Comparison of ENCODE assay signal across 26 cellular contexts in genomic region chr7:137084607-137085380, GRCh38.
A peak's percentile ranks its signal among the peaks of the same experiment; 100 is the strongest.
DNase-seq lines count a peak whose midpoint lies in the region; ATAC-seq and TF ChIP-seq lines count a peak whose summit lies in the region.
"Had no signal": no experiment of that assay in that cellular context is flagged by ENCODE, and none has a peak within 500 bp of the region (broad histone marks: within the 10 kb centered on the region; RNA-seq: fewer than 3 reads in every experiment).

No MANE protein-coding gene starts in this region.

- H3K36me3 Mint-ChIP-seq in activated CD8-positive, alpha-beta memory T cell treated with anti-CD3 and anti-CD28 coated beads, Interleukin-2, amount 10 ng/mL, durations not matched to agents 7 days and 5 days: no peaks in the 10 kb centered on the region
- H3K36me3 Mint-ChIP-seq in Caco-2 (ENCODE audit: insufficient read depth, unreplicated experiment): no peaks in the 10 kb centered on the region
- H3K36me3 Mint-ChIP-seq: CD4-positive, alpha-beta memory T cell; memory B cell had no signal

- intact Hi-C loops in Right ventricle myocardium superior (cut with DNase I): loop anchor here (10.0 kb wide), 1 partner anchor 210 kb away; no protein-coding TSS in a partner anchor
- intact Hi-C loops in Right ventricle myocardium inferior (cut with DNase I): loop anchor here (2.0 to 5.0 kb wide), 2 partner anchors 122 to 214 kb away; no protein-coding TSS in a partner anchor
- intact Hi-C loops in heart right ventricle (cut with DNase I): loop anchor here in 4 of 10 donors (5.0 to 10.0 kb wide), 4 partner anchors 92 to 210 kb away; no protein-coding TSS in a partner anchor
- intact Hi-C loops in Caco-2 (cut with micrococcal nuclease; ENCODE audit: unreplicated experiment): no loop called here

- H3K9ac ChIP-seq in adipocyte (ENCODE audit: low read length): no peak overlapping the region

- TF ChIP-seq CTCF in heart right ventricle (IDR thresholded peaks at IDR 0.05): no peak
- TF ChIP-seq CTCF in Caco-2 (IDR thresholded peaks at IDR 0.05; ENCODE audit: insufficient read depth in 1 of 2, low read depth in 1 of 2, low read length in 1 of 2, severe bottlenecking in 1 of 2, unreplicated experiment in 1 of 2): no peak

- H3K27ac Mint-ChIP-seq in activated CD8-positive, alpha-beta memory T cell treated with anti-CD3 and anti-CD28 coated beads, Interleukin-2, amount 10 ng/mL, durations not matched to agents 7 days and 5 days: no peak overlapping the region
- H3K27ac Mint-ChIP-seq in Caco-2 (ENCODE audit: unreplicated experiment): no peak overlapping the region
- H3K27ac Mint-ChIP-seq: activated T-helper 1 cell treated with anti-CD3 and anti-CD28 coated beads, Interleukin-12 subunit alpha, Interleukin-12 subunit beta, Interleukin-2, Interleukin-4 antibody, amounts not matched to agents 30 ng/mL and 10 ng/mL and 1 ng/mL, durations not matched to agents 14 hours and 24 hours and 36 hours; B cell; CD4-positive, alpha-beta memory T cell; H9; memory B cell; T-helper 1 cell treated with Interleukin-12 subunit alpha and Interleukin-12 subunit beta and Interleukin-4 antibody, amounts not matched to agents 30 μg/mL and 1 μg/mL, for 36 hours had no signal

- no peak overlapping the region for H3K4me3 Mint-ChIP-seq in activated CD8-positive, alpha-beta memory T cell treated with anti-CD3 and anti-CD28 coated beads, Interleukin-2, amount 10 ng/mL, durations not matched to agents 7 days and 5 days
- no peak overlapping the region for H3K4me3 Mint-ChIP-seq in Caco-2 (ENCODE audit: unreplicated experiment)
- H3K4me3 Mint-ChIP-seq: activated T-helper 1 cell treated with anti-CD3 and anti-CD28 coated beads, Interleukin-12 subunit alpha, Interleukin-12 subunit beta, Interleukin-2, Interleukin-4 antibody, amounts not matched to agents 30 ng/mL and 10 ng/mL and 1 ng/mL, durations not matched to agents 14 hours and 24 hours and 36 hours; B cell; H9; memory B cell; neural crest cell; T-helper 1 cell treated with Interleukin-12 subunit alpha and Interleukin-12 subunit beta and Interleukin-4 antibody, amounts not matched to agents 30 μg/mL and 1 μg/mL, for 36 hours had no signal

- CTCF ChIA-PET in activated CD8-positive, alpha-beta memory T cell treated with anti-CD3 and anti-CD28 coated beads, Interleukin-2, amount 10 ng/mL, durations not matched to agents 7 days and 5 days (lab: Charles Lee): no interaction called here
- CTCF ChIA-PET in Caco-2 (lab: Charles Lee): no interaction called here

- H3K27me3 Mint-ChIP-seq in activated CD8-positive, alpha-beta memory T cell treated with anti-CD3 and anti-CD28 coated beads, Interleukin-2, amount 10 ng/mL, durations not matched to agents 7 days and 5 days: no peaks in the 10 kb centered on the region
- H3K27me3 Mint-ChIP-seq in Caco-2 (ENCODE audit: insufficient read depth, unreplicated experiment): peaks cover 5% of the 10 kb centered on the region
- H3K27me3 Mint-ChIP-seq: B cell; CD4-positive, alpha-beta memory T cell; memory B cell had no signal

- peaks cover 3% of the 10 kb centered on the region for H3K9me3 Mint-ChIP-seq in activated CD8-positive, alpha-beta memory T cell treated with anti-CD3 and anti-CD28 coated beads, Interleukin-2, amount 10 ng/mL, durations not matched to agents 7 days and 5 days (ENCODE audit: low read depth)
- no peaks in the 10 kb centered on the region for H3K9me3 Mint-ChIP-seq in Caco-2 (ENCODE audit: unreplicated experiment)
- H3K9me3 Mint-ChIP-seq: H9, neural crest cell had no signal

- WGBS in heart right ventricle, 2 donors: 18 to 40% methylated on average over 5 of the region's 5 CpGs

- no peaks in the 10 kb centered on the region for H3K27me3 ChIP-seq in adipocyte (replicated peaks; ENCODE audit: control insufficient read depth, insufficient read depth, low read length)
- H3K27me3 ChIP-seq in heart right ventricle: no peaks in the 10 kb centered on the region
- H3K27me3 ChIP-seq in Caco-2 (replicated peaks; ENCODE audit: control insufficient read depth, insufficient read depth, low read length): no peaks in the 10 kb centered on the region
- H3K27me3 ChIP-seq: dorsolateral prefrontal cortex, ovary, testis had no signal

- no peaks in the 10 kb centered on the region for H3K9me3 ChIP-seq in adipocyte (ENCODE audit: control insufficient read depth, low read length)
- H3K9me3 ChIP-seq in heart right ventricle: peaks cover 0 to 12% (median 0%) of the 10 kb centered on the region in 11 donors
- H3K9me3 ChIP-seq in Caco-2: no peaks in the 10 kb centered on the region
- H3K9me3 ChIP-seq: ovary, testis had no signal

- BruUV-seq in Caco-2 (replicated peaks; lab: Mats Ljungman, UMichigan): no TSS peak

- no peak for DNase-seq in Right ventricle myocardium superior
- no peak for DNase-seq in Right ventricle myocardium inferior (ENCODE audit: missing footprints)
- DNase-seq in adipocyte (ENCODE audit: low read depth): peak; percentile 35
- no peak for DNase-seq in heart right ventricle
- no peak for DNase-seq in activated CD8-positive, alpha-beta memory T cell treated with anti-CD3 and anti-CD28 coated beads, Interleukin-2, amount 10 ng/mL, durations not matched to agents 7 days and 5 days
- no peak for DNase-seq in Caco-2
- no peak for DNase-seq in NOMO-1 (lab: John Stamatoyannopoulos, UW; ENCODE audit: unreplicated experiment in 2 of 2)
- DNase-seq: activated CD4-positive, alpha-beta T cell treated with anti-CD3 and anti-CD28 coated beads, Interleukin-2, amount 50 U/mL, for 48 hours; activated CD4-positive, CD25-positive, alpha-beta regulatory T cell treated with anti-CD3 and anti-CD28 coated beads, Interleukin-2, amount 50 U/mL, for 72 hours; activated CD8-positive, alpha-beta memory T cell treated with anti-CD3 and anti-CD28 coated beads, Interleukin-2, amount 50 U/mL, for 4 hours; activated naive CD4-positive, alpha-beta T cell treated with Interleukin-2 at 50 U/mL for 16 hours; CD4-positive, alpha-beta memory T cell; cerebellar nuclear complex; H9; Kasumi-1; ovary; stimulated activated CD4-positive, alpha-beta T cell treated with anti-CD3 and anti-CD28 coated beads, Interleukin-1b, Interleukin-23, amount 100 ng/mL, for 48 hours; stimulated activated naive CD8-positive, alpha-beta T cell treated with anti-CD3 and anti-CD28 coated beads, Interleukin-15, Interleukin-2, amounts not matched to agents 100 U/mL and 50 U/mL, for 24 hours; testis had no signal

- H3K4me3 ChIP-seq in adipocyte (ENCODE audit: low read length): no peak overlapping the region
- H3K4me3 ChIP-seq in heart right ventricle: no peak overlapping the region
- no peak overlapping the region for H3K4me3 ChIP-seq in Caco-2 (ENCODE audit: low read depth, low read length)
- H3K4me3 ChIP-seq: dorsolateral prefrontal cortex, ovary, testis had no signal

- peak overlapping the region in 8 of 10 donors; percentile 32 to 84 (median 74) for H3K27ac ChIP-seq in heart right ventricle
- H3K27ac ChIP-seq: ovary, testis had no signal

- H3K36me3 ChIP-seq in adipocyte (ENCODE audit: control insufficient read depth, insufficient read depth, low read length, severe bottlenecking) (no peaks in the 10 kb centered on the region), heart right ventricle (no peaks in the 10 kb centered on the region), Caco-2 (ENCODE audit: control insufficient read depth, insufficient read depth, low read length) (no peaks in the 10 kb centered on the region)
- H3K36me3 ChIP-seq: ovary had no signal

- ATAC-seq in Right ventricle myocardium superior (ENCODE audit: poor library complexity) (peak; percentile 51), Right ventricle myocardium inferior (no peak), heart right ventricle (peak in 7 of 8 donors; percentile 23 to 67 (median 47)), HG03095 (IDR thresholded peaks at IDR 0.05; ENCODE audit: unreplicated experiment) (no peak)
- no peak for ATAC-seq in activated CD8-positive, alpha-beta memory T cell treated with anti-CD3 and anti-CD28 coated beads, Interleukin-2, amount 10 ng/mL, durations not matched to agents 7 days and 5 days
- ATAC-seq: stimulated activated naive CD8-positive, alpha-beta T cell treated with anti-CD3 and anti-CD28 coated beads, Interleukin-15, Interleukin-2, amounts not matched to agents 100 U/mL and 50 U/mL, for 24 hours had no signal

- POLR2A ChIA-PET in Caco-2 (lab: Charles Lee): no interaction called here

- no peaks in the 10 kb centered on the region for H3K4me1 Mint-ChIP-seq in activated CD8-positive, alpha-beta memory T cell treated with anti-CD3 and anti-CD28 coated beads, Interleukin-2, amount 10 ng/mL, durations not matched to agents 7 days and 5 days
- no peaks in the 10 kb centered on the region for H3K4me1 Mint-ChIP-seq in Caco-2 (ENCODE audit: low read depth, unreplicated experiment)
- H3K4me1 Mint-ChIP-seq: B cell; CD4-positive, alpha-beta memory T cell; memory B cell; neural crest cell had no signal

- H3K4me1 ChIP-seq in adipocyte (ENCODE audit: control insufficient read depth, insufficient read depth, low read length) (peaks cover 35% of the 10 kb centered on the region), heart right ventricle (peaks cover 0 to 50% (median 25%) of the 10 kb centered on the region in 9 donors), Caco-2 (no peaks in the 10 kb centered on the region)
- H3K4me1 ChIP-seq: testis had no signal

Comparison
In these comparisons a context has a peak if more than half of its experiments do, and no peak if none do; other contexts are left out.
1. ATAC-seq: peak in Right ventricle myocardium superior (single experiment) and heart right ventricle (7 of 8); none in Right ventricle myocardium inferior (single experiment), activated CD8-positive, alpha-beta memory T cell treated with anti-CD3 and anti-CD28 coated beads, Interleukin-2, amount 10 ng/mL, durations not matched to agents 7 days and 5 days (single experiment) and HG03095 (single experiment).